In the genomic region with DNA sequence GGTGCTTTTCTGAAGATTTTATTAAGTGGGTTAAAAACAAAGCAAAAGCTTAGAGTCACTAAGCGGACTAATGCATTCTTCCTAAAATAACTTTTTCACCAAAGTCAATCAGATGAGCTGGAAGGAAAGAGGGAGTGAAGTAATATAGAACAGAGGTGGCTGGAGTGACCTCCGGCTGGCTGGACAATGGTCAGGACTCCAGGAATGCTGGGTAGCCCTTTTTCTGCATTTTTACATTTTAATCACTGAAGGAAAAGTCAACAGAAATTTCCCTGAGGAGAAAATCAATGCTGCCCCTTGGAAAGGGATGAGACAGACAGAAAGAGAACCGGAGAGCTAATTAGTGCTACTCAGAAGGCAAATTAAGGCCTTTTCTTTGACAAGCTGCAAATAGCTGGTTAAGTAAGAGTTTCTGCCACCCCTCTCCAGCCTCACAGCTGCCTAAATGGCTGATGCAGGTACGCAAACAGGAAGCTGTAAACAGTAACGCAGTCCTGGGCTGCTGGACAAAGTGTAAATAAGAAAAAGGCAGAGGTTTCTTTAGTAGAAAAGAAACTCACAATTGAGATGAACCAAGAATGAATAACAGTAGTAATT, we compare ENCODE assay signal across 1 cellular context.
TF ChIP-seq lines count a peak whose summit lies in the region.

No MANE protein-coding gene starts in this region.

TF ChIP-seq in GM12878, 131 proteins besides CTCF, POLR2A, EP300 and RAD21:
- TF ChIP-seq RELA (IDR thresholded peaks at IDR 0.05; ENCODE audit: borderline replicate concordance, partially characterized antibody) (no peak), TCF3 (IDR thresholded peaks at IDR 0.05; ENCODE audit: borderline replicate concordance, insufficient read depth, low read depth, low read length) (no peak), BRCA1 (IDR thresholded peaks at IDR 0.05; ENCODE audit: low read depth, low read length) (no peak), HDGF (IDR thresholded peaks at IDR 0.05) (no peak), SPI1 (IDR thresholded peaks at IDR 0.05; ENCODE audit: borderline replicate concordance, insufficient read depth, low read depth, low read length) (no peak), ASH2L (IDR thresholded peaks at IDR 0.05; ENCODE audit: borderline replicate concordance, low read depth) (no peak), JUNB (IDR thresholded peaks at IDR 0.05) (no peak), KLF5 (IDR thresholded peaks at IDR 0.05; ENCODE audit: partially characterized antibody) (no peak), ZNF384 (IDR thresholded peaks at IDR 0.05; ENCODE audit: borderline replicate concordance, low read depth, low read length) (no peak), EGR1 (IDR thresholded peaks at IDR 0.05; ENCODE audit: borderline replicate concordance in 1 of 2, low read depth in 2 of 2, low read length in 2 of 2) (no peak), YY1 (IDR thresholded peaks at IDR 0.05; ENCODE audit: low read depth, low read length) (no peak), PML (IDR thresholded peaks at IDR 0.05; ENCODE audit: low read length) (no peak), IRF3 (IDR thresholded peaks at IDR 0.05) (no peak), ZNF24 (IDR thresholded peaks at IDR 0.05) (no peak), ZNF217 (IDR thresholded peaks at IDR 0.05) (no peak), SREBF1 (IDR thresholded peaks at IDR 0.05; ENCODE audit: low read length) (no peak), IKZF1 (conservative IDR thresholded peaks at IDR 0.05) (no peak)
- TF ChIP-seq, protein P1, sequence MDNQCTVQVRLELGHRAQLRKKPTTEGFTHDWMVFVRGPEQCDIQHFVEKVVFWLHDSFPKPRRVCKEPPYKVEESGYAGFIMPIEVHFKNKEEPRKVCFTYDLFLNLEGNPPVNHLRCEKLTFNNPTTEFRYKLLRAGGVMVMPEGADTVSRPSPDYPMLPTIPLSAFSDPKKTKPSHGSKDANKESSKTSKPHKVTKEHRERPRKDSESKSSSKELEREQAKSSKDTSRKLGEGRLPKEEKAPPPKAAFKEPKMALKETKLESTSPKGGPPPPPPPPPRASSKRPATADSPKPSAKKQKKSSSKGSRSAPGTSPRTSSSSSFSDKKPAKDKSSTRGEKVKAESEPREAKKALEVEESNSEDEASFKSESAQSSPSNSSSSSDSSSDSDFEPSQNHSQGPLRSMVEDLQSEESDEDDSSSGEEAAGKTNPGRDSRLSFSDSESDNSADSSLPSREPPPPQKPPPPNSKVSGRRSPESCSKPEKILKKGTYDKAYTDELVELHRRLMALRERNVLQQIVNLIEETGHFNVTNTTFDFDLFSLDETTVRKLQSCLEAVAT (IDR thresholded peaks at IDR 0.05): no peak
- TF ChIP-seq, protein P2, sequence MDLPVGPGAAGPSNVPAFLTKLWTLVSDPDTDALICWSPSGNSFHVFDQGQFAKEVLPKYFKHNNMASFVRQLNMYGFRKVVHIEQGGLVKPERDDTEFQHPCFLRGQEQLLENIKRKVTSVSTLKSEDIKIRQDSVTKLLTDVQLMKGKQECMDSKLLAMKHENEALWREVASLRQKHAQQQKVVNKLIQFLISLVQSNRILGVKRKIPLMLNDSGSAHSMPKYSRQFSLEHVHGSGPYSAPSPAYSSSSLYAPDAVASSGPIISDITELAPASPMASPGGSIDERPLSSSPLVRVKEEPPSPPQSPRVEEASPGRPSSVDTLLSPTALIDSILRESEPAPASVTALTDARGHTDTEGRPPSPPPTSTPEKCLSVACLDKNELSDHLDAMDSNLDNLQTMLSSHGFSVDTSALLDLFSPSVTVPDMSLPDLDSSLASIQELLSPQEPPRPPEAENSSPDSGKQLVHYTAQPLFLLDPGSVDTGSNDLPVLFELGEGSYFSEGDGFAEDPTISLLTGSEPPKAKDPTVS (IDR thresholded peaks at IDR 0.05; ENCODE audit: low read depth, low read length): no peak
TF ChIP-seq in GM12878: peak in this region for 0.
